In the genomic region with DNA sequence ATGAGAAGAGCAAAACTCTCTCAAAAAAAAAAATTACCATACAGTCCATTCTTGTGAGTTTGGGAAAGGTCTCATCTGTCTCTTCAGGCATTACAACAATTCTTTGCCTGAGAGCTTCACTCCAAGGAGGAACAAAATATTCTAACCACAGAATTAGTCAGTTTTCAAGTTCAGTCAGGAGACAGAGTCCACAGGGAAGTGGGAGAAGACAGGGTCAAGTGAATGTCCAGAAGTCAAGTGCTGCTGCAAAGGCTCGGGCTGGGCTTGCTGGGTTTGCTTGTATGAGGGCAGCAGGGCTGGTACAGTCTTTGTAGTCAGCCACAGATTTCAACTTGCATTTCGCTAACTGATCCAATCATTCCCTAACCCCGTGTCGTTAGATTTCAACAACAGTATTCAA, we compare ENCODE assay signal across 1 cellular context.
TF ChIP-seq lines count a peak whose summit lies in the region.

No MANE protein-coding gene starts in this region.

TF ChIP-seq in IMR-90, 13 proteins besides CTCF, POLR2A, EP300 and RAD21:
- no peak for TF ChIP-seq NFE2L2 (IDR thresholded peaks at IDR 0.05; ENCODE audit: low read depth, low read length)
- TF ChIP-seq, protein P1, sequence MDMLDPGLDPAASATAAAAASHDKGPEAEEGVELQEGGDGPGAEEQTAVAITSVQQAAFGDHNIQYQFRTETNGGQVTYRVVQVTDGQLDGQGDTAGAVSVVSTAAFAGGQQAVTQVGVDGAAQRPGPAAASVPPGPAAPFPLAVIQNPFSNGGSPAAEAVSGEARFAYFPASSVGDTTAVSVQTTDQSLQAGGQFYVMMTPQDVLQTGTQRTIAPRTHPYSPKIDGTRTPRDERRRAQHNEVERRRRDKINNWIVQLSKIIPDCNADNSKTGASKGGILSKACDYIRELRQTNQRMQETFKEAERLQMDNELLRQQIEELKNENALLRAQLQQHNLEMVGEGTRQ (IDR thresholded peaks at IDR 0.05; ENCODE audit: low read depth, low read length): no peak
- TF ChIP-seq RFX5 (IDR thresholded peaks at IDR 0.05; ENCODE audit: low read depth, low read length): no peak
